ENCODE assay signal across 8 cellular contexts in the genomic region with DNA sequence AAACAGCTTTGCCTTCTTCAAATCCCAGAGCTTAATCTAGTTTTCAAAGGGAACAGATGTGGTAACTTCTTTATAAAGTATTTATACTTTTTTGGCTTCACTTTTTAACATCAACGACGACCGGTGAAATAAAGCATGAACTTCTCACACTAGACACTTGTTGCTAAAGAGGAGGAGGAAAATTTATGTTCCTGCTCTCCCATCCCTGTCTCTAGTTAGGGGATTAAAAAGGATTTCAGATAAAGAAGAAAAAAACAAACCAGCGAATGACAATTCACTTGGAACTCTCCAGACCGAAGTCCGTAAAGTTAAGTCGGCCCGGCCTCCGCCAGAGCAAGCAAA. TPM values are rescaled to one million over a fixed set of nuclear protein-coding genes. Genes with fewer than 3 reads are reported as not detected.
DNase-seq lines count a peak whose midpoint lies in the region; ATAC-seq, FAIRE-seq and TF ChIP-seq lines count a peak whose summit lies in the region.

No MANE protein-coding gene starts in this region.

- H3K9me3 ChIP-seq in WERI-Rb-1 (ENCODE audit: severe bottlenecking) (no peaks in the 10 kb centered on the region), sigmoid colon (no peaks in the 10 kb centered on the region)

- no peak for ATAC-seq in HG02571 (IDR thresholded peaks at IDR 0.05; ENCODE audit: unreplicated experiment)

- no peak for FAIRE-seq in urothelium cell line (lab: Jason Lieb, UNC)

- TF ChIP-seq CTCF in GM12875 (IDR thresholded peaks at IDR 0.05; ENCODE audit: borderline replicate concordance, insufficient read depth, low read depth, low read length) (no peak), WERI-Rb-1 (IDR thresholded peaks at IDR 0.05; ENCODE audit: low read depth, low read length) (no peak), sigmoid colon (IDR thresholded peaks at IDR 0.05) (no peak)

- H3K27ac ChIP-seq in WERI-Rb-1: peak overlapping the region; percentile 90
- peak overlapping the region; percentile 91 to 97 (median 97) for H3K27ac ChIP-seq in sigmoid colon

- H3K36me3 ChIP-seq in WERI-Rb-1: no peaks in the 10 kb centered on the region
- H3K36me3 ChIP-seq in sigmoid colon: no peaks in the 10 kb centered on the region

- 1 to 2% methylated on average over 9 of the region's 9 CpGs for WGBS in sigmoid colon, 2 donors

- DNase-seq in WERI-Rb-1 (no peak), foreskin melanocyte (peak; percentile 38), sigmoid colon (no peak), COR-L47 (lab: John Stamatoyannopoulos, UW) (no peak), NCI-H446 (lab: John Stamatoyannopoulos, UW) (no peak), urothelium cell line (ENCODE audit: low spot score) (no peak)

- peaks cover 0 to 23% (median 18%) of the 10 kb centered on the region in 4 donors for H3K4me1 ChIP-seq in sigmoid colon

- no peak for TF ChIP-seq POLR2A in sigmoid colon (IDR thresholded peaks at IDR 0.05)

- H3K27me3 ChIP-seq in WERI-Rb-1 (ENCODE audit: insufficient read depth, low read depth, severe bottlenecking) (no peaks in the 10 kb centered on the region), sigmoid colon (no peaks in the 10 kb centered on the region)

- intact Hi-C loops in sigmoid colon (cut with DNase I): loop anchor here (5.0 kb wide), 3 partner anchors 50 to 250 kb away; a partner anchor contains a TSS

- no peak for TF ChIP-seq EP300 in sigmoid colon (IDR thresholded peaks at IDR 0.05)

- peak overlapping the region; percentile 75 for H3K4me3 ChIP-seq in GM12875 (ENCODE audit: low read depth, low read length)
- peak overlapping the region; percentile 89 for H3K4me3 ChIP-seq in WERI-Rb-1 (ENCODE audit: low read depth, low read length)
- peak overlapping the region; percentile 81 to 92 (median 86) for H3K4me3 ChIP-seq in sigmoid colon

RNA-seq across cellular contexts. Expression of a gene that starts 0.7 kb away (rescaled TPM):
- total RNA-seq in sigmoid colon: 10 to 100 TPM; 19.4 to 28.6 (median 25.4) TPM
- 1 to 10 TPM; 3.2 to 4.6 (median 4.2) TPM for polyA plus RNA-seq in sigmoid colon
